ENCODE assay signal across 8 cellular contexts in the genomic region with DNA sequence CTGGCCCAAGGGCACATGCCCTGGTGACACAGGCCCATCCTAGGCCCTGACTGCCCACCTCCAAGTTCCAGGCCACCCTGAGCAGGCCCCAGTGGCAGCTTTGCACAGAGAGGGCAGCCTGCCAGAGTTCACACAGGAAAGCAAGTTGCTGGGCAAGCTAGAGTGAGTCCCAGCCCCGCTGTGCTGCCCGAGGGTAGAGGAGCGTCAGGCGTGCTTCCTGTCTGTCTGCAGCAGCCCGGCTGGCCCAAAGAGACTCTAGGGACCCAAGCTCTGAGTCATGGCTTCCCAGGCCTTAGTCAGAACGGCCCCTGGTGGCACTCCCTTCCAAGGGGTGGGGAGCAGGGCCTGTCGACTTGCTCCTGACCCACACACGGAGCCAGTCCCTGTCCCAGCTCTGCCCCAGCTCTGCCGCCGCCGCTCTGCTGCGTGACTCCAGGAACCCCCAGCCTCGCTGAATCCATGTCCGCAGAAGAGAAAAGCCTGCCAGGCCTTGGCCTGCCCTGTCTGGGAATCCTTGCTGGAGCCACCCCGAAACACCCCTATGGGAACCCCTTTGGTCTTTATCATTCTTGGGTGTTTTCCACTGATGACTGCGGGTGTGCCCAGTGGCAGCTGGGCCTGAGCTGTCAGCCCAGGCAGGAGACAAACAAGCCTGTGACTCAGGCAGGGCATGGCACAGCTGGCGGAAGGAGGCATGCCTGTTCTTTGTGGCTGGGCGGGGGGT.
DNase-seq lines count a peak whose midpoint lies in the region; ATAC-seq, FAIRE-seq and TF ChIP-seq lines count a peak whose summit lies in the region.
"Not testable (repeated sequence)": the region's sequence is repeated elsewhere in the genome, so short reads cannot be mapped to it uniquely, and the experiment has no call there.

No MANE protein-coding gene starts in this region.

- peaks cover 9 to 72% (median 47%) of the 10 kb centered on the region in 4 donors for H3K4me1 ChIP-seq in tibial artery

- H3K27ac ChIP-seq in tibial artery: peak overlapping the region; percentile 75 to 80

- ATAC-seq in GM21526 (IDR thresholded peaks at IDR 0.05; ENCODE audit: low FRiP score, unreplicated experiment): peak; percentile 51
- ATAC-seq in HG03439 (IDR thresholded peaks at IDR 0.05; ENCODE audit: unreplicated experiment): peak; percentile 55
- ATAC-seq in natural killer cell: peak; percentile 48 to 74 (median 67)

- H3K4me1 Mint-ChIP-seq in natural killer cell: peaks cover 0 to 24% of the 10 kb centered on the region in 2 donors

- TF ChIP-seq CTCF in natural killer cell (IDR thresholded peaks at IDR 0.05); tibial artery (IDR thresholded peaks at IDR 0.05): not testable (repeated sequence)

- peaks cover 17 to 25% (median 24%) of the 10 kb centered on the region in 3 donors for H3K36me3 ChIP-seq in tibial artery

- DNase-seq in GDM1 (lab: John Stamatoyannopoulos, UW) (peak; percentile 33), RCC 7860 (ENCODE audit: low spot score) (peak; percentile 95), amniotic stem cell (lab: John Stamatoyannopoulos, UW) (peak; percentile 93), globus pallidus (ENCODE audit: low spot score) (peak; percentile 74), tibial artery (peak; percentile 92 to 97)
- not testable (repeated sequence) for DNase-seq in natural killer cell

- H3K4me3 ChIP-seq in tibial artery: peak overlapping the region in 1 of 2 donors; percentile 16

- intact Hi-C loops in natural killer cell (cut with micrococcal nuclease): not testable (repeated sequence)
- intact Hi-C loops in tibial artery (cut with DNase I; ENCODE audit: low total_unique reads): loop anchor here (5.0 kb wide), 2 partner anchors 83 to 153 kb away; a partner anchor contains a TSS

- peak; percentile 94 for FAIRE-seq in RCC 7860 (lab: Jason Lieb, UNC)

- peak overlapping the region in 1 of 2 donors; percentile 52 for H3K27ac Mint-ChIP-seq in natural killer cell

- not testable (repeated sequence) for H3K27me3 Mint-ChIP-seq in natural killer cell (ENCODE audit: low read depth in 2 of 2)

- not testable (repeated sequence) for H3K36me3 Mint-ChIP-seq in natural killer cell

- not testable (repeated sequence) for H3K4me3 Mint-ChIP-seq in natural killer cell

- not testable (repeated sequence) for H3K9me3 ChIP-seq in tibial artery

- not testable (repeated sequence) for H3K9me3 Mint-ChIP-seq in natural killer cell

- not testable (repeated sequence) for H3K27me3 ChIP-seq in tibial artery
